ENCODE assay signal across 10 cellular contexts in the genomic region with DNA sequence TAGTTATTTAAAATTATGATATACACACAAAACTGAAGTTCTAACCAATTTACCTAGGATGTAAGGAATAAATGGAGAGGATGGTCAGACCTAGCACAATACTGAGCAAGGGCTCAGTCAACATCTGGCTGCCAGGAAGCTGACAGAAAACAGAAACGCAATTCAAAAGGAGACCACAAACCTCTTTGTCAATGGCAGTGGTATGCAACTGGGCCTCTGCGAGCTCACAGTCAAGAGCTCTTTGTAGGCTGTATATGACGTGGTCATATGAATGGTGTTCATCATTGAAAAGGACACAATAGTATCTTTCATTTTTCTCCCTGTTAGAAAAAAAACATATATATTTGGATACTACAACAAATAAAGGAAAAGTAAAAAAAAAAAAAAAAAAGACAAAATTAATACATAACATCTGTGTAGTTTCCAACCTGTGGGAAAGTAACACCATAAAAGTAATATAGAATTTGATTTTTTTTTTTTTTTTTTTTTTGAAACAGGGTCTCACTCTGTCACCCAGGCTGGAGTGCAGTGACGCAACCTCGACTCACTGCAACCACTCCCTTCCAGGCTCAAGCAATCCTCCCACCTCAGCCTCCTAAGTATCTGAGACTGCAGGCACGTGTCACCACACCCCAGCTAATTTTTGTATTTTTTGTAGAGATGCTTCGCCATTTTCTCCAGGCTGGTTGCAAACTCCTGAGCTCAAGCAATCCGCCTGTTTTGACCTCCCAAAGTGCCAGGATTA. TPM values are rescaled to one million over a fixed set of nuclear protein-coding genes. Genes with fewer than 3 reads are reported as not detected.
DNase-seq lines count a peak whose midpoint lies in the region; ATAC-seq and TF ChIP-seq lines count a peak whose summit lies in the region.
"Had no signal": no experiment of that assay in that cellular context is flagged by ENCODE, and none has a peak within 500 bp of the region (broad histone marks: within the 10 kb centered on the region; RNA-seq: fewer than 3 reads in every experiment).

No MANE protein-coding gene starts in this region.

- DNase-seq in AG08395 (ENCODE audit: low spot score), result peak; percentile 28
- peak; percentile 16 for DNase-seq in GM03348 (ENCODE audit: low spot score)
- DNase-seq in T-helper 2 cell treated with Interferon-gamma antibody and Interleukin-4, amounts not matched to agents 5 μg/mL and 100 μg/mL, for 36 hours (ENCODE audit: low spot score), result peak; percentile 12
- peak; percentile 67 for DNase-seq in fibroblast of the aortic adventitia (ENCODE audit: low read depth)
- no peak for DNase-seq in inferior parietal cortex (ENCODE audit: extremely low spot score)
- DNase-seq in DMS53 treated with DMSO at 0.1 percent for 48 hours (lab: John Stamatoyannopoulos, UW; ENCODE audit: unreplicated experiment), result no peak
- DNase-seq: heart left ventricle had no signal

- no peak overlapping the region for H3K4me3 Mint-ChIP-seq in T-helper 2 cell treated with Interferon-gamma antibody and Interleukin-4, amounts not matched to agents 5 μg/mL and 100 μg/mL, for 36 hours

- peaks cover 69% of the 10 kb centered on the region for H3K36me3 Mint-ChIP-seq in T-helper 2 cell treated with Interferon-gamma antibody and Interleukin-4, amounts not matched to agents 5 μg/mL and 100 μg/mL, for 36 hours (ENCODE audit: low read depth)

- TF ChIP-seq CTCF in fibroblast of the aortic adventitia (IDR thresholded peaks at IDR 0.05; ENCODE audit: insufficient read depth, low read length), result no peak

- no peak for ATAC-seq in GM19328 (IDR thresholded peaks at IDR 0.05; ENCODE audit: unreplicated experiment)
- no peak for ATAC-seq in HG03342 (IDR thresholded peaks at IDR 0.05; ENCODE audit: unreplicated experiment)
- ATAC-seq: heart left ventricle had no signal

- no peak overlapping the region for H3K27ac Mint-ChIP-seq in T-helper 2 cell treated with Interferon-gamma antibody and Interleukin-4, amounts not matched to agents 5 μg/mL and 100 μg/mL, for 36 hours

- no peaks in the 10 kb centered on the region for H3K27me3 Mint-ChIP-seq in T-helper 2 cell treated with Interferon-gamma antibody and Interleukin-4, amounts not matched to agents 5 μg/mL and 100 μg/mL, for 36 hours (ENCODE audit: low read depth)

- no peaks in the 10 kb centered on the region for H3K9me3 Mint-ChIP-seq in T-helper 2 cell treated with Interferon-gamma antibody and Interleukin-4, amounts not matched to agents 5 μg/mL and 100 μg/mL, for 36 hours

- H3K4me1 Mint-ChIP-seq in T-helper 2 cell treated with Interferon-gamma antibody and Interleukin-4, amounts not matched to agents 5 μg/mL and 100 μg/mL, for 36 hours (ENCODE audit: low read depth), result peaks cover 2% of the 10 kb centered on the region

- no peak overlapping the region for H3K4me3 ChIP-seq in fibroblast of the aortic adventitia (ENCODE audit: low read depth, low read length)
- H3K4me3 ChIP-seq: heart left ventricle, right atrium auricular region had no signal

RNA-seq across cellular contexts. Expression of a gene that starts 37.9 kb away (rescaled TPM):
- 14.1 and 38.1 TPM in 2 replicates for total RNA-seq in fibroblast of the aortic adventitia (ENCODE audit: low replicate concordance)

Comparison
In these comparisons a context has a peak if more than half of its experiments do, and no peak if none do; other contexts are left out.
1. DNase-seq: peak in AG08395 (single experiment), GM03348 (single experiment), T-helper 2 cell treated with Interferon-gamma antibody and Interleukin-4, amounts not matched to agents 5 μg/mL and 100 μg/mL, for 36 hours (single experiment) and fibroblast of the aortic adventitia (single experiment); none in inferior parietal cortex (single experiment) and DMS53 treated with DMSO at 0.1 percent for 48 hours (single experiment).